In the genomic region with DNA sequence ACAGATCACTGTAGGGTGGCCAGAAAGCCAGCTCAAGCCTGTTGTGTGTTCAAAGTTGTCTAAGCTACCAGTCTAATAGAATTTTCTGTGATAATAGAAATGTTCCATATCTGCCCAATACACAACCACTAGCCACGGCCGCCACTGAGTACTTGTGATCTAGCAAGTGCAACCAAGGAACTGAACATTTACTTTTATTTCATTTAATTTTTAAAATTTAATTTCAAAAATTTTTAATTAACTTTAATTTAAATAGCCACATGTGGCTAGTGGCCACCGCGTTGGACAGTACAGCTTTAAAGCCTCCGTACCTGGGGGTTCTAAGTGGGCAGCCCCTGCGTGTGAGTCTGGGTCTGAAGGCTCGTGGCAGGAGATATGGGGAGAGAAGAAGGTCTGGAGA, we compare ENCODE assay signal across 19 cellular contexts.
DNase-seq lines count a peak whose midpoint lies in the region; ATAC-seq, FAIRE-seq and TF ChIP-seq lines count a peak whose summit lies in the region.
"Had no signal": no experiment of that assay in that cellular context is flagged by ENCODE, and none has a peak within 500 bp of the region (broad histone marks: within the 10 kb centered on the region; RNA-seq: fewer than 3 reads in every experiment).

No MANE protein-coding gene starts in this region.

- peaks cover 62% of the 10 kb centered on the region for H3K4me1 ChIP-seq in A673 (ENCODE audit: insufficient read depth, low read length, poor library complexity, severe bottlenecking)
- peaks cover 13 to 27% (median 25%) of the 10 kb centered on the region in 3 donors for H3K4me1 ChIP-seq in pancreas

- no peak for ATAC-seq in pancreas
- ATAC-seq: activated CD4-positive, alpha-beta T cell treated with anti-CD3 and anti-CD28 coated beads for 36 hours; activated CD8-positive, alpha-beta T cell treated with anti-CD3 and anti-CD28 coated beads, Interleukin-2, amount 10 ng/mL, durations not matched to agents 7 days and 5 days; T-helper 17 cell had no signal

- H3K36me3 ChIP-seq in A673 (ENCODE audit: insufficient read depth, low read length, poor library complexity, severe bottlenecking) (peaks cover 5% of the 10 kb centered on the region), pancreas (no peaks in the 10 kb centered on the region)

- POLR2A ChIA-PET in A673 (lab: Charles Lee; ENCODE audit: low non-redundant PET), result interaction anchor here (0.6 to 0.7 kb wide), 2 partner anchors 17 to 30 kb away, joined by 3 to 4 read pairs; no protein-coding TSS in a partner anchor

- H3K4me3 ChIP-seq in A673 (ENCODE audit: low read depth, low read length, poor library complexity, severe bottlenecking) (no peak overlapping the region), pancreas (no peak overlapping the region)

- H3K4me3 Mint-ChIP-seq in activated naive CD8-positive, alpha-beta T cell treated with anti-CD3 and anti-CD28 coated beads for 36 hours, result no peak overlapping the region
- H3K4me3 Mint-ChIP-seq: activated CD4-positive, alpha-beta T cell treated with anti-CD3 and anti-CD28 coated beads for 36 hours; activated CD8-positive, alpha-beta T cell treated with anti-CD3 and anti-CD28 coated beads, Interleukin-2, amount 10 ng/mL, durations not matched to agents 7 days and 5 days; CD4-positive, CD25-positive, alpha-beta regulatory T cell; naive B cell; T-helper 17 cell had no signal

- DNase-seq in A673 (ENCODE audit: low spot score), result no peak
- DNase-seq in epithelial cell of prostate (ENCODE audit: low read depth, low spot score), result no peak
- no peak for DNase-seq in pancreas
- no peak for DNase-seq in NCI-H2171 (lab: John Stamatoyannopoulos, UW)
- no peak for DNase-seq in activated naive CD8-positive, alpha-beta T cell treated with anti-CD3 and anti-CD28 coated beads for 36 hours
- DNase-seq in mucosa of gallbladder (ENCODE audit: low spot score), result no peak
- DNase-seq: activated CD4-positive, alpha-beta T cell treated with anti-CD3 and anti-CD28 coated beads for 36 hours; activated CD8-positive, alpha-beta T cell treated with anti-CD3 and anti-CD28 coated beads, Interleukin-2, amount 10 ng/mL, durations not matched to agents 7 days and 5 days; CD4-positive, CD25-positive, alpha-beta regulatory T cell; cerebellar nuclear complex; mesenchymal stem cell; naive B cell; nucleus accumbens; stimulated activated CD4-positive, alpha-beta T cell treated with anti-CD3 and anti-CD28 coated beads, Interleukin-2, amount 100 ng/mL, for 24 hours; T-helper 17 cell had no signal

- CTCF ChIA-PET in A673 (lab: Charles Lee), result no interaction called here

- no peak for TF ChIP-seq CTCF in 22Rv1 (IDR thresholded peaks at IDR 0.05)
- no peak for TF ChIP-seq CTCF in A673 (conservative IDR thresholded peaks at IDR 0.05; ENCODE audit: low read depth, low read length)
- TF ChIP-seq CTCF in pancreas (IDR thresholded peaks at IDR 0.05), result no peak

- no TSS peak for BruUV-seq in A673 (replicated peaks; lab: Mats Ljungman, UMichigan)

- H3K27ac ChIP-seq in 22Rv1 (peak overlapping the region; percentile 88), A673 (ENCODE audit: low read depth, low read length, poor library complexity, severe bottlenecking) (peak overlapping the region; percentile 95), epithelial cell of prostate (peak overlapping the region; percentile 81), pancreas (peak overlapping the region; percentile 64 to 79 (median 71))

- no peaks in the 10 kb centered on the region for H3K4me1 Mint-ChIP-seq in activated naive CD8-positive, alpha-beta T cell treated with anti-CD3 and anti-CD28 coated beads for 36 hours
- H3K4me1 Mint-ChIP-seq: activated CD4-positive, alpha-beta T cell treated with anti-CD3 and anti-CD28 coated beads for 36 hours; naive B cell had no signal

- H3K27me3 ChIP-seq in A673 (replicated peaks; ENCODE audit: insufficient read depth, low read depth, low read length, poor library complexity), result no peaks in the 10 kb centered on the region
- H3K27me3 ChIP-seq in pancreas, result no peaks in the 10 kb centered on the region

- no peaks in the 10 kb centered on the region for H3K9me3 Mint-ChIP-seq in activated naive CD8-positive, alpha-beta T cell treated with anti-CD3 and anti-CD28 coated beads for 36 hours
- H3K9me3 Mint-ChIP-seq: CD4-positive, CD25-positive, alpha-beta regulatory T cell; naive B cell had no signal

- intact Hi-C loops in A673 (cut with micrococcal nuclease; ENCODE audit: unreplicated experiment) (loop anchor here (5.0 kb wide), 1 partner anchor 83 kb away; no protein-coding TSS in a partner anchor), pancreas (cut with DNase I) (no loop called here)

- H3K27me3 Mint-ChIP-seq in activated naive CD8-positive, alpha-beta T cell treated with anti-CD3 and anti-CD28 coated beads for 36 hours, result peaks cover 5% of the 10 kb centered on the region
- H3K27me3 Mint-ChIP-seq: activated CD4-positive, alpha-beta T cell treated with anti-CD3 and anti-CD28 coated beads for 36 hours; CD4-positive, CD25-positive, alpha-beta regulatory T cell; naive B cell had no signal

- 95% methylated on average over 7 of the region's 7 CpGs for WGBS in pancreas, 2 donors

- no peaks in the 10 kb centered on the region for H3K36me3 Mint-ChIP-seq in activated naive CD8-positive, alpha-beta T cell treated with anti-CD3 and anti-CD28 coated beads for 36 hours
- H3K36me3 Mint-ChIP-seq: naive B cell had no signal

- FAIRE-seq in pancreas (lab: Jason Lieb, UNC), result no peak
- FAIRE-seq: D721Med, GM18507, urothelium cell line had no signal

- no peak overlapping the region for H3K27ac Mint-ChIP-seq in activated naive CD8-positive, alpha-beta T cell treated with anti-CD3 and anti-CD28 coated beads for 36 hours
- H3K27ac Mint-ChIP-seq: activated CD4-positive, alpha-beta T cell treated with anti-CD3 and anti-CD28 coated beads for 36 hours; activated CD8-positive, alpha-beta T cell treated with anti-CD3 and anti-CD28 coated beads, Interleukin-2, amount 10 ng/mL, durations not matched to agents 7 days and 5 days; naive B cell; T-helper 17 cell had no signal

- H3K9me3 ChIP-seq in A673 (ENCODE audit: low read depth, low read length, poor library complexity, severe bottlenecking) (no peaks in the 10 kb centered on the region), pancreas (no peaks in the 10 kb centered on the region)
